ENCODE assay signal across 32 cellular contexts in genomic region chr16:48913384-48913783, GRCh38.
"Had no signal": no experiment of that assay in that cellular context is flagged by ENCODE, and none has a peak within 500 bp of the region (broad histone marks: within the 10 kb centered on the region; RNA-seq: fewer than 3 reads in every experiment).

No MANE protein-coding gene starts in this region.

- H3K4me3 ChIP-seq: MG63 had no signal

- H3K9ac ChIP-seq: KMS-11 had no signal

- H3K27ac ChIP-seq: KMS-11 had no signal

- H3K36me3 ChIP-seq: MG63 had no signal

- H3K9me3 ChIP-seq: MG63 had no signal

- H3K4me2 ChIP-seq: KMS-11 had no signal

- H3K27me3 ChIP-seq: MG63 had no signal

- DNase-seq: Karpas-422, Kasumi-1, MG63, MM.1S, MV-4-11, NCI-H1048, NCI-H1092, NCI-H1092 treated with DMSO at 0.1 percent for 48 hours, NCI-H1105, NCI-H1105 treated with DMSO at 0.1 percent for 48 hours, NCI-H1417 treated with DMSO at 0.1 percent for 48 hours, NCI-H1436, NCI-H1436 treated with DMSO at 0.1 percent for 48 hours, NCI-H146, NCI-H1694, NCI-H1694 treated with DMSO at 0.1 percent for 48 hours, NCI-H187, NCI-H187 treated with DMSO at 0.1 percent for 48 hours, NCI-H1930, NCI-H2029, NCI-H2029 treated with DMSO at 0.1 percent for 48 hours, NCI-H2081, NCI-H2081 treated with DMSO at 0.1 percent for 48 hours, NCI-H2107, NCI-H2171, NCI-H2171 treated with DMSO at 0.1 percent for 48 hours, NCI-H226, NCI-H345, NCI-H446, NCI-H446 treated with DMSO at 0.1 percent for 48 hours, NCI-H510A had no signal
